8 cellular contexts compared by ENCODE assay signal in genomic region chr15:101252836-101253235, GRCh38. TPM values are rescaled to one million over a fixed set of nuclear protein-coding genes. Genes with fewer than 3 reads are reported as not detected.
DNase-seq lines count a peak whose midpoint lies in the region; TF ChIP-seq lines count a peak whose summit lies in the region.

No MANE protein-coding gene starts in this region.

- H3K27ac Mint-ChIP-seq in activated naive CD4-positive, alpha-beta T cell treated with anti-CD3 and anti-CD28 coated beads, Interleukin-2, amount 10 ng/mL, durations not matched to agents 7 days and 5 days: peak overlapping the region; percentile 89
- H3K27ac Mint-ChIP-seq in activated T-helper 1 cell treated with anti-CD3 and anti-CD28 coated beads, Interleukin-12 subunit alpha, Interleukin-12 subunit beta, Interleukin-2, Interleukin-4 antibody, amounts not matched to agents 30 ng/mL and 10 ng/mL and 1 ng/mL, durations not matched to agents 14 hours and 24 hours and 36 hours: peak overlapping the region; percentile 90

- no peaks in the 10 kb centered on the region for H3K9me3 ChIP-seq in transverse colon

- CTCF ChIA-PET in activated naive CD4-positive, alpha-beta T cell treated with anti-CD3 and anti-CD28 coated beads, Interleukin-2, amount 10 ng/mL, durations not matched to agents 7 days and 5 days (lab: Charles Lee): interaction anchor here (1.3 to 7.4 kb wide), 5 partner anchors 11 to 241 kb away, joined by 3 to 176 read pairs (median 9); no protein-coding TSS in a partner anchor

- H3K4me3 ChIP-seq in transverse colon: peak overlapping the region in 3 of 4 donors; percentile 76 to 97 (median 89)

- intact Hi-C loops in activated T-helper 1 cell treated with anti-CD3 and anti-CD28 coated beads, Interleukin-12 subunit alpha, Interleukin-12 subunit beta, Interleukin-2, Interleukin-4 antibody, amounts not matched to agents 30 ng/mL and 10 ng/mL and 1 ng/mL, durations not matched to agents 14 hours and 24 hours and 36 hours (cut with micrococcal nuclease): loop anchor here (1.0 to 2.0 kb wide), 5 partner anchors 24 to 334 kb away; partner anchors contain the start of genes LRRK1, SELENOS and SNRPA1
- intact Hi-C loops in transverse colon (cut with DNase I; ENCODE audit: low total_unique reads): no loop called here

- H3K27ac ChIP-seq in layer of hippocampus (ENCODE audit: low read depth, low read length) (peak overlapping the region; percentile 66), transverse colon (peak overlapping the region; percentile 92 to 96 (median 94))

- TF ChIP-seq POLR2A in transverse colon (IDR thresholded peaks at IDR 0.05): no peak

- H3K4me3 Mint-ChIP-seq in activated naive CD4-positive, alpha-beta T cell treated with anti-CD3 and anti-CD28 coated beads, Interleukin-2, amount 10 ng/mL, durations not matched to agents 7 days and 5 days: peak overlapping the region; percentile 92
- peak overlapping the region; percentile 91 for H3K4me3 Mint-ChIP-seq in activated T-helper 1 cell treated with anti-CD3 and anti-CD28 coated beads, Interleukin-12 subunit alpha, Interleukin-12 subunit beta, Interleukin-2, Interleukin-4 antibody, amounts not matched to agents 30 ng/mL and 10 ng/mL and 1 ng/mL, durations not matched to agents 14 hours and 24 hours and 36 hours

- peaks cover 58% of the 10 kb centered on the region for H3K4me1 Mint-ChIP-seq in activated naive CD4-positive, alpha-beta T cell treated with anti-CD3 and anti-CD28 coated beads, Interleukin-2, amount 10 ng/mL, durations not matched to agents 7 days and 5 days
- H3K4me1 Mint-ChIP-seq in activated T-helper 1 cell treated with anti-CD3 and anti-CD28 coated beads, Interleukin-12 subunit alpha, Interleukin-12 subunit beta, Interleukin-2, Interleukin-4 antibody, amounts not matched to agents 30 ng/mL and 10 ng/mL and 1 ng/mL, durations not matched to agents 14 hours and 24 hours and 36 hours (ENCODE audit: low read depth): peaks cover 63% of the 10 kb centered on the region

- H3K36me3 ChIP-seq in transverse colon: no peaks in the 10 kb centered on the region

- H3K27me3 ChIP-seq in layer of hippocampus (ENCODE audit: control insufficient read depth, insufficient read depth, low read length) (no peaks in the 10 kb centered on the region), transverse colon (no peaks in the 10 kb centered on the region)

- peaks cover 9% of the 10 kb centered on the region for H3K27me3 Mint-ChIP-seq in activated naive CD4-positive, alpha-beta T cell treated with anti-CD3 and anti-CD28 coated beads, Interleukin-2, amount 10 ng/mL, durations not matched to agents 7 days and 5 days
- no peaks in the 10 kb centered on the region for H3K27me3 Mint-ChIP-seq in activated T-helper 1 cell treated with anti-CD3 and anti-CD28 coated beads, Interleukin-12 subunit alpha, Interleukin-12 subunit beta, Interleukin-2, Interleukin-4 antibody, amounts not matched to agents 30 ng/mL and 10 ng/mL and 1 ng/mL, durations not matched to agents 14 hours and 24 hours and 36 hours (ENCODE audit: insufficient read depth)

- DNase-seq in activated naive CD4-positive, alpha-beta T cell treated with anti-CD3 and anti-CD28 coated beads, Interleukin-2, amount 10 ng/mL, durations not matched to agents 7 days and 5 days: no peak
- DNase-seq in activated naive CD4-positive, alpha-beta T cell (lab: John Stamatoyannopoulos, UW): no peak
- no peak for DNase-seq in activated T-helper 1 cell treated with anti-CD3 and anti-CD28 coated beads, Interleukin-12 subunit alpha, Interleukin-12 subunit beta, Interleukin-2, Interleukin-4 antibody, amounts not matched to agents 30 ng/mL and 10 ng/mL and 1 ng/mL, durations not matched to agents 14 hours and 24 hours and 36 hours (ENCODE audit: low spot score)
- DNase-seq in transverse colon (no peak), HPDE6-E6E7 (ENCODE audit: extremely low spot score) (no peak), hippocampal formation (lab: John Stamatoyannopoulos, UW) (no peak), NCI-H187 treated with DMSO at 0.1 percent for 48 hours (lab: John Stamatoyannopoulos, UW) (no peak)

- H3K9me3 Mint-ChIP-seq in activated naive CD4-positive, alpha-beta T cell treated with anti-CD3 and anti-CD28 coated beads, Interleukin-2, amount 10 ng/mL, durations not matched to agents 7 days and 5 days: no peaks in the 10 kb centered on the region
- no peaks in the 10 kb centered on the region for H3K9me3 Mint-ChIP-seq in activated T-helper 1 cell treated with anti-CD3 and anti-CD28 coated beads, Interleukin-12 subunit alpha, Interleukin-12 subunit beta, Interleukin-2, Interleukin-4 antibody, amounts not matched to agents 30 ng/mL and 10 ng/mL and 1 ng/mL, durations not matched to agents 14 hours and 24 hours and 36 hours

- H3K4me1 ChIP-seq in transverse colon: peaks cover 10 to 36% (median 24%) of the 10 kb centered on the region in 4 donors

- WGBS in transverse colon (ENCODE audit: low coverage in 1 of 2), 2 donors: 25 to 50% methylated on average over 2 to 3 of the region's 3 CpGs

- in situ Hi-C loops in transverse colon (cut with MboI; ENCODE audit: low pct_ligation_motif_present in 1 of 4, low pct_unique_long_range_greater_than_20kb in 1 of 4, low sequenced_read_pairs in 3 of 4): loop anchor here (10.0 to 25.0 kb wide), 4 partner anchors 168 to 616 kb away; partner anchors contain the start of gene LRRK1 (in 4 of the 4)

- peaks cover 16% of the 10 kb centered on the region for H3K36me3 Mint-ChIP-seq in activated naive CD4-positive, alpha-beta T cell treated with anti-CD3 and anti-CD28 coated beads, Interleukin-2, amount 10 ng/mL, durations not matched to agents 7 days and 5 days
- peaks cover 18% of the 10 kb centered on the region for H3K36me3 Mint-ChIP-seq in activated T-helper 1 cell treated with anti-CD3 and anti-CD28 coated beads, Interleukin-12 subunit alpha, Interleukin-12 subunit beta, Interleukin-2, Interleukin-4 antibody, amounts not matched to agents 30 ng/mL and 10 ng/mL and 1 ng/mL, durations not matched to agents 14 hours and 24 hours and 36 hours (ENCODE audit: low read depth)

- no peak for TF ChIP-seq CTCF in transverse colon (IDR thresholded peaks at IDR 0.05)

- no peak for TF ChIP-seq EP300 in transverse colon (IDR thresholded peaks at IDR 0.05; ENCODE audit: low read depth)

RNA-seq across cellular contexts. Expression of gene CHSY1, which starts 1.0 kb away (rescaled TPM):
- total RNA-seq in activated T-helper 1 cell treated with anti-CD3 and anti-CD28 coated beads, Interleukin-12 subunit alpha, Interleukin-12 subunit beta, Interleukin-2, Interleukin-4 antibody, amounts not matched to agents 30 ng/mL and 10 ng/mL and 1 ng/mL, durations not matched to agents 14 hours and 24 hours and 36 hours: 76.3 and 78.0 TPM in 2 replicates
- 10 to 100 TPM in 2 of 4 donors, 1 to 10 TPM in 2; 4.0 to 33.7 (median 11.8) TPM for total RNA-seq in transverse colon

RNA-seq across cellular contexts. Expression of gene SELENOS, which starts 24.4 kb away (rescaled TPM):
- 47.4 and 53.0 TPM in 2 replicates for total RNA-seq in activated T-helper 1 cell treated with anti-CD3 and anti-CD28 coated beads, Interleukin-12 subunit alpha, Interleukin-12 subunit beta, Interleukin-2, Interleukin-4 antibody, amounts not matched to agents 30 ng/mL and 10 ng/mL and 1 ng/mL, durations not matched to agents 14 hours and 24 hours and 36 hours
- total RNA-seq in transverse colon: 100 to 1,000 TPM in 3 of 4 donors, 10 to 100 TPM in 1; 24.9 to 128 (median 120) TPM

RNA-seq across cellular contexts. Expression of gene SNRPA1, which starts 42.2 kb away (rescaled TPM):
- 176 and 184 TPM in 2 replicates for total RNA-seq in activated T-helper 1 cell treated with anti-CD3 and anti-CD28 coated beads, Interleukin-12 subunit alpha, Interleukin-12 subunit beta, Interleukin-2, Interleukin-4 antibody, amounts not matched to agents 30 ng/mL and 10 ng/mL and 1 ng/mL, durations not matched to agents 14 hours and 24 hours and 36 hours
- 10 to 100 TPM in 3 of 4 donors, 1 to 10 TPM in 1; 7.8 to 54.0 (median 25.8) TPM for total RNA-seq in transverse colon
